Comparison of ENCODE assay signal across 19 cellular contexts in the genomic region with DNA sequence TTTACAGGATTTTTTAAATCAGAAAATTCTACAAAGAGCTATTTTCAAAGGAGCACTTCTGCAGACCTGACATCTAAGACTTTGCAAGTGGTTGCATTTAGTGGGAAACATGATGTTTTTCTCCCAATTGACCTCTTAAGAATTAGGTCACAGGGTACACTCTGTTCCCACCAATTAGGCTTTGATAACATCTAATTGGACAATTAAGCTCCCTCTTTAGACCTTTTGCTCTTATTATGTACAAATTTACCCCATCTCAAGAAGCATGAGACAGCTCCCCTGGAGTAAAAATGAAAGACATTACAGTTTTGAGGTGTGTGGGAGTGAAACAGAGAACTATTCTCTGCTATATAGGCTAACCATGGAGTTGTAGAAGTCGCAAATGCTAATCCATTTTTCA.
DNase-seq lines count a peak whose midpoint lies in the region; ATAC-seq and TF ChIP-seq lines count a peak whose summit lies in the region.
"Had no signal": no experiment of that assay in that cellular context is flagged by ENCODE, and none has a peak within 500 bp of the region (broad histone marks: within the 10 kb centered on the region; RNA-seq: fewer than 3 reads in every experiment).

No MANE protein-coding gene starts in this region.

- H3K9me3 Mint-ChIP-seq in nephron progenitor cell = peaks cover 4% of the 10 kb centered on the region
- H3K9me3 Mint-ChIP-seq: CD4-positive, CD25-positive, alpha-beta regulatory T cell; CD8-positive, alpha-beta T cell; GM23338; H9 had no signal

- H3K27me3 Mint-ChIP-seq in nephron progenitor cell (ENCODE audit: low read depth, poor library complexity) = peaks cover 2% of the 10 kb centered on the region
- H3K27me3 Mint-ChIP-seq: B cell had no signal

- DNase-seq in NCI-H1105 treated with DMSO at 0.1 percent for 48 hours (lab: John Stamatoyannopoulos, UW) = peak; percentile 15
- DNase-seq in NCI-H1105 (lab: John Stamatoyannopoulos, UW) = no peak
- peak; percentile 43 for DNase-seq in COLO829 (ENCODE audit: low spot score)
- peak; percentile 13 for DNase-seq in NCI-H69 (lab: John Stamatoyannopoulos, UW)
- DNase-seq in nephron progenitor cell = no peak
- DNase-seq: CD4-positive, CD25-positive, alpha-beta regulatory T cell; CD8-positive, alpha-beta T cell; DMS 273 treated with DMSO at 0.1 percent for 48 hours; DMS79; EL; GDM1; H9 had no signal

- no peak overlapping the region for H3K4me3 Mint-ChIP-seq in nephron progenitor cell
- H3K4me3 Mint-ChIP-seq: B cell; CD4-positive, CD25-positive, alpha-beta regulatory T cell; CD8-positive, alpha-beta T cell; GM23338; H9 had no signal

- H3K27ac Mint-ChIP-seq in nephron progenitor cell = peak overlapping the region; percentile 20
- H3K27ac Mint-ChIP-seq: B cell; CD4-positive, CD25-positive, alpha-beta regulatory T cell; CD8-positive, alpha-beta T cell; GM23338; H9 had no signal

- TF ChIP-seq CTCF in nephron progenitor cell (IDR thresholded peaks at IDR 0.05) = no peak

- no peak for ATAC-seq in HG02798 (IDR thresholded peaks at IDR 0.05; ENCODE audit: poor library complexity, unreplicated experiment)
- ATAC-seq in HG02642 (IDR thresholded peaks at IDR 0.05; ENCODE audit: poor library complexity, unreplicated experiment) = no peak
- ATAC-seq in HG02571 (IDR thresholded peaks at IDR 0.05; ENCODE audit: unreplicated experiment) = no peak
- ATAC-seq: CD8-positive, alpha-beta T cell; GM12878; GM23338; HCT116 had no signal

- no peaks in the 10 kb centered on the region for H3K36me3 Mint-ChIP-seq in nephron progenitor cell (ENCODE audit: low read depth)
- H3K36me3 Mint-ChIP-seq: CD4-positive, CD25-positive, alpha-beta regulatory T cell; CD8-positive, alpha-beta T cell had no signal

- H3K4me1 Mint-ChIP-seq in nephron progenitor cell = no peaks in the 10 kb centered on the region
- H3K4me1 Mint-ChIP-seq: B cell; CD4-positive, CD25-positive, alpha-beta regulatory T cell; GM23338; H9 had no signal

Comparison
In these comparisons a context has a peak if more than half of its experiments do, and no peak if none do; other contexts are left out.
1. DNase-seq: peak in NCI-H1105 treated with DMSO at 0.1 percent for 48 hours (single experiment), COLO829 (single experiment) and NCI-H69 (single experiment); none in NCI-H1105 (single experiment) and nephron progenitor cell (single experiment).